ENCODE assay signal across 8 cellular contexts in the genomic region with DNA sequence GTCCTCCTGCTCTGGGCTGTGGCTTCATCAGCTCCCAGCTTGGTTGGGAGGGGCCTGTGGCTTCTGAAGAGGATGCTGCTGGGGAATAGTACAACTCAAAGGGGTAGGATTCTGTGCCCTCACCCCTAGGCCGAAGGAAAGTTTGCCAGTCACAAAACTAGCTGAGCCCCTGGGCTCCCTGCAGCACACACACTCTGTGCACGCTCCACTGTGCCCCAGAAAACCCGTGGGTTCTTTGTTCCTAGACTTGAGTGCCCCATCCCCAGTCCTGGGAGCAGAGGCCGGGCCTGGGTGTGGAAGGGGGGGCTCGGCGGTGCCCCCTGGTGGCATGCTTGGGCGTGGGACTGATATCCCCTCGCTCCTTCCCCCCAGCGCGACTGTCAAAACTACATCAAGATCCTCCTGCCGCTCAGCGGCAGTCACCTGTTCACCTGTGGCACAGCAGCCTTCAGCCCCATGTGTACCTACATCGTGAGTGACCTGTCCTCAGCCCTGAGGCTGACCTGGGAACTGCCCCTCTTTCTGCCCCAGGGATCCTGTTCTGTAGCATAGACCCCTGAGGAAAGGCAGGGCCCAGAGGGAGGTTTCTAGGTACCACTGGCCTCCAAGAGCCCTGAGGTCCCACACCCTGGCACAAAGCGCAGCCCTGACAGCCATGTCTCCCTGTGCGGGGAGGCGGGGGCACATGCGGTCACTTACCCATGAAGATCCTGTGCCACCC. TPM values are rescaled to one million over a fixed set of nuclear protein-coding genes. Genes with fewer than 3 reads are reported as not detected.
DNase-seq lines count a peak whose midpoint lies in the region; ATAC-seq, FAIRE-seq and TF ChIP-seq lines count a peak whose summit lies in the region.

No MANE protein-coding gene starts in this region.

- H3K36me3 Mint-ChIP-seq in astrocyte (ENCODE audit: low read depth, unreplicated experiment) = no peaks in the 10 kb centered on the region

- no peaks in the 10 kb centered on the region for H3F3A ChIP-seq in SU-DHL-6 (ENCODE audit: insufficient read depth)

- H3K9me3 Mint-ChIP-seq in astrocyte (ENCODE audit: unreplicated experiment) = no peaks in the 10 kb centered on the region

- no peak overlapping the region for H2AFZ ChIP-seq in SU-DHL-6 (ENCODE audit: low read depth, low read length, severe bottlenecking)
- no peak overlapping the region for H2AFZ ChIP-seq in astrocyte (ENCODE audit: low read depth, low read length)

- H3K4me1 ChIP-seq in astrocyte (ENCODE audit: insufficient read depth, low read length) (no peaks in the 10 kb centered on the region), kidney (ENCODE audit: control insufficient read depth in 1 of 2, insufficient read depth in 1 of 2, low read depth in 1 of 2, low read length in 2 of 2) (peaks cover 5 to 6% of the 10 kb centered on the region in 2 donors)

- ATAC-seq in GM19452 (IDR thresholded peaks at IDR 0.05; ENCODE audit: unreplicated experiment) = no peak
- ATAC-seq in HG02870 (IDR thresholded peaks at IDR 0.05; ENCODE audit: unreplicated experiment) = no peak

- intact Hi-C loops in kidney (cut with DNase I) = no loop called here

- no peak overlapping the region for H3K4me2 ChIP-seq in SU-DHL-6 (ENCODE audit: low read depth, low read length, poor library complexity, severe bottlenecking)
- no peak overlapping the region for H3K4me2 ChIP-seq in astrocyte (ENCODE audit: low read length)

- H4K20me1 ChIP-seq in SU-DHL-6 (ENCODE audit: low read depth, low read length) = no peaks in the 10 kb centered on the region
- no peaks in the 10 kb centered on the region for H4K20me1 ChIP-seq in astrocyte (ENCODE audit: insufficient read depth, low read length)

- TF ChIP-seq CTCF in GM13977 (IDR thresholded peaks at IDR 0.05; ENCODE audit: extremely low read depth, insufficient read depth, missing control alignments) (peak; percentile 68), SU-DHL-6 (IDR thresholded peaks at IDR 0.05; ENCODE audit: insufficient read depth, low read length, poor library complexity, severe bottlenecking) (peak; percentile 58), astrocyte (IDR thresholded peaks at IDR 0.05; ENCODE audit: insufficient read depth, low read depth, low read length) (peak; percentile 38), kidney (IDR thresholded peaks at IDR 0.05; ENCODE audit: borderline replicate concordance, extremely low read depth, insufficient read depth) (peak; percentile 44)

- H3K36me3 ChIP-seq in SU-DHL-6 (ENCODE audit: low read length) (no peaks in the 10 kb centered on the region), astrocyte (ENCODE audit: insufficient read depth, low read length) (no peaks in the 10 kb centered on the region), kidney (ENCODE audit: control insufficient read depth in 1 of 2, insufficient read depth in 2 of 2, low read length in 2 of 2) (peaks cover 10 to 15% of the 10 kb centered on the region in 2 donors)

- no peaks in the 10 kb centered on the region for H3K4me1 Mint-ChIP-seq in astrocyte (ENCODE audit: low read depth, unreplicated experiment)

- H3K4me3 ChIP-seq in SU-DHL-6 (ENCODE audit: insufficient read depth, low read length, poor library complexity, severe bottlenecking) (no peak overlapping the region), astrocyte (ENCODE audit: insufficient read depth, low read depth, low read length) (no peak overlapping the region), kidney (ENCODE audit: low read length in 2 of 2) (no peak overlapping the region)

- peaks cover 3% of the 10 kb centered on the region for H3K27me3 Mint-ChIP-seq in astrocyte (ENCODE audit: low read depth, unreplicated experiment)

- H3K27me3 ChIP-seq in SU-DHL-6 (ENCODE audit: low read length) (no peaks in the 10 kb centered on the region), astrocyte (ENCODE audit: insufficient read depth, low read length) (no peaks in the 10 kb centered on the region)

- no peaks in the 10 kb centered on the region for H3K9me2 ChIP-seq in SU-DHL-6 (replicated peaks; ENCODE audit: insufficient read depth, low read length)

- FAIRE-seq in astrocyte (lab: Jason Lieb, UNC) = no peak
- FAIRE-seq in kidney (lab: Jason Lieb, UNC) = no peak

- H3K27ac Mint-ChIP-seq in astrocyte (ENCODE audit: unreplicated experiment) = no peak overlapping the region

- no peak overlapping the region for H3K27ac ChIP-seq in SU-DHL-6 (ENCODE audit: low read depth, low read length)
- no peak overlapping the region for H3K27ac ChIP-seq in astrocyte (ENCODE audit: low read depth, low read length)
- H3K27ac ChIP-seq in kidney (ENCODE audit: low read depth in 2 of 2, low read length in 2 of 2) = no peak overlapping the region

- in situ Hi-C loops in ACHN (cut with HindIII; ENCODE audit: low pct_ligation_motif_present, low pct_unique_long_range_greater_than_20kb, low sequenced_read_pairs) = no loop called here
- in situ Hi-C loops in GM13977 (cut with MboI; ENCODE audit: low pct_unique_long_range_greater_than_20kb, low sequenced_read_pairs, unreplicated experiment) = loop anchor here (5.0 kb wide), 1 partner anchor 57 kb away; no protein-coding TSS in a partner anchor

- H3K79me2 ChIP-seq in SU-DHL-6 (ENCODE audit: insufficient read depth, low read length) = no peaks in the 10 kb centered on the region
- H3K79me2 ChIP-seq in astrocyte (ENCODE audit: insufficient read depth, low read length) = no peaks in the 10 kb centered on the region

- no peak overlapping the region for H3K4me3 Mint-ChIP-seq in astrocyte (ENCODE audit: unreplicated experiment)

- DNase-seq in ACHN (peak; percentile 31), GM13977 (ENCODE audit: low spot score) (peak; percentile 71), astrocyte (ENCODE audit: low read depth) (no peak), kidney (no peak)
- DNase-seq in stimulated activated CD8-positive, alpha-beta memory T cell treated with anti-CD3 and anti-CD28 coated beads, Interleukin-12 subunit alpha, Interleukin-12 subunit beta, amount 100 ng/mL, for 1 hour (ENCODE audit: low read depth) = peak; percentile 29

- H3K9me3 ChIP-seq in SU-DHL-6 (ENCODE audit: insufficient read depth, low read length) (no peaks in the 10 kb centered on the region), astrocyte (ENCODE audit: insufficient read depth, low read depth, low read length) (no peaks in the 10 kb centered on the region), kidney (ENCODE audit: control insufficient read depth in 1 of 2, low read length in 2 of 2) (no peaks in the 10 kb centered on the region)

- H3K9ac ChIP-seq in SU-DHL-6 (ENCODE audit: low read length) = no peak overlapping the region
- H3K9ac ChIP-seq in astrocyte (ENCODE audit: low read length) = no peak overlapping the region
- H3K9ac ChIP-seq in kidney (ENCODE audit: low read length in 2 of 2) = no peak overlapping the region

RNA-seq across cellular contexts. Expression of a gene that starts 14.2 kb away (rescaled TPM):
- total RNA-seq in astrocyte (49.6 and 50.7 TPM in 2 replicates), kidney (158 TPM)
- 321 TPM for polyA plus RNA-seq in kidney (ENCODE audit: insufficient read depth, low read depth, low replicate concordance)

RNA-seq across cellular contexts. Expression of a gene that starts 14.4 kb away (rescaled TPM):
- total RNA-seq in astrocyte (4.1 and 6.0 TPM in 2 replicates), kidney (15.3 TPM)
- 4.8 TPM for polyA plus RNA-seq in kidney (ENCODE audit: insufficient read depth, low read depth, low replicate concordance)

RNA-seq across cellular contexts. Expression of a gene that starts 18.5 kb away (rescaled TPM):
- total RNA-seq in astrocyte (7.0 and 9.9 TPM in 2 replicates), kidney (190 TPM)
- 28.7 TPM for polyA plus RNA-seq in kidney (ENCODE audit: insufficient read depth, low read depth, low replicate concordance)

RNA-seq across cellular contexts. Expression of a gene that starts 29.8 kb away (rescaled TPM):
- total RNA-seq in astrocyte = 0.14 TPM in 1 of 2 replicates, not detected in the other
- total RNA-seq in kidney = 0.54 TPM
- polyA plus RNA-seq in kidney (ENCODE audit: insufficient read depth, low read depth, low replicate concordance) = 0.88 TPM

RNA-seq across cellular contexts. Expression of a gene that starts 45.9 kb away (rescaled TPM):
- total RNA-seq in astrocyte = 98.5 and 98.6 TPM in 2 replicates
- 81.9 TPM for total RNA-seq in kidney
- 93.8 TPM for polyA plus RNA-seq in kidney (ENCODE audit: insufficient read depth, low read depth, low replicate concordance)

Comparison
In these comparisons a context has a peak if more than half of its experiments do, and no peak if none do; other contexts are left out.
1. DNase-seq: peak in ACHN (single experiment), GM13977 (single experiment) and stimulated activated CD8-positive, alpha-beta memory T cell treated with anti-CD3 and anti-CD28 coated beads, Interleukin-12 subunit alpha, Interleukin-12 subunit beta, amount 100 ng/mL, for 1 hour (single experiment); none in astrocyte (single experiment) and kidney (single experiment).
2. RNA of a gene that starts 18.5 kb away (total RNA-seq): 190 TPM in kidney (single experiment); 7.0 to 9.9 TPM in astrocyte; every median in the first group is over 10 times any median in the second.
3. Peak in every context shown above with its lines, with median percentiles within 50 percentile points of each other: CTCF ChIP-seq.